In the genomic region with DNA sequence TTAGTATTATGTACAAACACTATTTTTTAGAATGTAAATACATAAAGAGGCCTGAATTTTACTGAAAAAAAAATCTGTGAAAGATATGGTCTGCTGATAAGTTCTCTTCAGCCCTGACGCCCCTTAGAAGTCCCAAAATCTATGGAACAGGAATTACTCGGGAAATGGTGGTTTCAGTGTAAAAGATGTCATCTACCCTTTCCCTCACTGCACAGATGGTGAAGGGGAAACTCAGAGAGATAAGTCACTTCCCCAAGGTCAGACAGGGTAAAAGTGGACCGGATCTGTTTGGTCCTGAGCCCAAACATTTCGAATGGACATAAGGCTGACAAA, we compare ENCODE assay signal across 8 cellular contexts. TPM values are rescaled to one million over a fixed set of nuclear protein-coding genes. Genes with fewer than 3 reads are reported as not detected.
DNase-seq lines count a peak whose midpoint lies in the region; ATAC-seq, FAIRE-seq and TF ChIP-seq lines count a peak whose summit lies in the region.

No MANE protein-coding gene starts in this region.

- H3K4me3 Mint-ChIP-seq in activated CD4-positive, alpha-beta T cell treated with anti-CD3 and anti-CD28 coated beads, Interleukin-2, amount 10 ng/mL, durations not matched to agents 24 days and 14 days: peak overlapping the region; percentile 98

- H2AFZ ChIP-seq in MM.1S (ENCODE audit: low read length) (peak overlapping the region; percentile 50), fibroblast of lung (ENCODE audit: low read length) (peak overlapping the region; percentile 100)

- H3K27me3 Mint-ChIP-seq in activated CD4-positive, alpha-beta T cell treated with anti-CD3 and anti-CD28 coated beads, Interleukin-2, amount 10 ng/mL, durations not matched to agents 24 days and 14 days: no peaks in the 10 kb centered on the region

- intact Hi-C loops in activated CD4-positive, alpha-beta T cell treated with anti-CD3 and anti-CD28 coated beads, Interleukin-2, amount 10 ng/mL, durations not matched to agents 24 days and 14 days (cut with micrococcal nuclease): loop anchor here (1.0 to 2.0 kb wide), 6 partner anchors 62 to 1118 kb away; a partner anchor contains a TSS

- H3K9ac ChIP-seq in MM.1S (ENCODE audit: low read length): peak overlapping the region; percentile 11; the same call in 1 of the 2 replicates
- peak overlapping the region; percentile 54 for H3K9ac ChIP-seq in fibroblast of lung (ENCODE audit: insufficient read depth, low read length)
- H3K9ac ChIP-seq in subcutaneous abdominal adipose tissue (ENCODE audit: low read length in 5 of 5): peak overlapping the region in 1 of 5 donors; percentile 21

- no peak for ATAC-seq in GM18858 (IDR thresholded peaks at IDR 0.05; ENCODE audit: unreplicated experiment)

- H3K79me2 ChIP-seq in MM.1S (ENCODE audit: low read length) (peaks cover 40% of the 10 kb centered on the region), fibroblast of lung (ENCODE audit: control insufficient read depth, insufficient read depth, low read length) (peaks cover 7% of the 10 kb centered on the region)

- H3K4me1 ChIP-seq in MM.1S (ENCODE audit: low read length) (peaks cover 8% of the 10 kb centered on the region), fibroblast of lung (ENCODE audit: control insufficient read depth, extremely low read depth, insufficient read depth, low read length) (peaks cover 5% of the 10 kb centered on the region), subcutaneous abdominal adipose tissue (ENCODE audit: control insufficient read depth in 5 of 5, insufficient read depth in 5 of 5, low read length in 5 of 5) (peaks cover 0 to 14% (median 13%) of the 10 kb centered on the region in 5 donors), small intestine (ENCODE audit: control insufficient read depth in 2 of 2, insufficient read depth in 1 of 2, low read depth in 1 of 2, low read length in 1 of 2) (no peaks in the 10 kb centered on the region)

- 1 to 2% (median 1%) methylated on average over 4 of the region's 4 CpGs for WGBS in small intestine, 3 donors

- H3K9me2 ChIP-seq in MM.1S (replicated peaks; ENCODE audit: insufficient read depth, low read length): no peaks in the 10 kb centered on the region

- H3K27ac Mint-ChIP-seq in activated CD4-positive, alpha-beta T cell treated with anti-CD3 and anti-CD28 coated beads, Interleukin-2, amount 10 ng/mL, durations not matched to agents 24 days and 14 days: peak overlapping the region; percentile 89

- H4K20me1 ChIP-seq in MM.1S (ENCODE audit: insufficient read depth, low read length): no peaks in the 10 kb centered on the region
- no peaks in the 10 kb centered on the region for H4K20me1 ChIP-seq in fibroblast of lung (ENCODE audit: control insufficient read depth, extremely low read depth, insufficient read depth, low read length)

- H3K36me3 ChIP-seq in MM.1S (replicated peaks; ENCODE audit: insufficient read depth, low read length): peaks cover 4% of the 10 kb centered on the region; the same call in 1 of the 2 replicates
- no peaks in the 10 kb centered on the region for H3K36me3 ChIP-seq in fibroblast of lung (ENCODE audit: control insufficient read depth, insufficient read depth, low read length)
- H3K36me3 ChIP-seq in subcutaneous abdominal adipose tissue (ENCODE audit: control insufficient read depth in 5 of 5, insufficient read depth in 5 of 5, low read length in 5 of 5): no peaks in the 10 kb centered on the region
- no peaks in the 10 kb centered on the region for H3K36me3 ChIP-seq in small intestine (ENCODE audit: control insufficient read depth in 2 of 2, insufficient read depth in 2 of 2, low read length in 2 of 2)

- H3K9me3 Mint-ChIP-seq in activated CD4-positive, alpha-beta T cell treated with anti-CD3 and anti-CD28 coated beads, Interleukin-2, amount 10 ng/mL, durations not matched to agents 24 days and 14 days: no peaks in the 10 kb centered on the region

- no peak overlapping the region for H3K27ac ChIP-seq in MM.1S (ENCODE audit: low read length)
- peak overlapping the region; percentile 59 for H3K27ac ChIP-seq in fibroblast of lung (ENCODE audit: insufficient read depth, low read length)
- H3K27ac ChIP-seq in subcutaneous abdominal adipose tissue (ENCODE audit: low read depth, low read length): no peak overlapping the region
- peak overlapping the region in 1 of 2 donors; percentile 17 for H3K27ac ChIP-seq in small intestine (ENCODE audit: low read depth in 1 of 2, low read length in 1 of 2)

- TF ChIP-seq CTCF in MM.1S (IDR thresholded peaks at IDR 0.05; ENCODE audit: low read length): no peak
- no peak for TF ChIP-seq CTCF in fibroblast of lung (conservative IDR thresholded peaks at IDR 0.05 in 1 of 2, IDR thresholded peaks at IDR 0.05 in 1 of 2; ENCODE audit: low read depth in 1 of 2, low read length in 2 of 2)

- H3K9me3 ChIP-seq in MM.1S (replicated peaks; ENCODE audit: insufficient read depth, low read length): no peaks in the 10 kb centered on the region
- no peaks in the 10 kb centered on the region for H3K9me3 ChIP-seq in fibroblast of lung (ENCODE audit: control insufficient read depth, insufficient read depth, low read depth, low read length)
- no peaks in the 10 kb centered on the region for H3K9me3 ChIP-seq in subcutaneous abdominal adipose tissue (ENCODE audit: control insufficient read depth in 5 of 5, low read length in 5 of 5)
- H3K9me3 ChIP-seq in small intestine (ENCODE audit: control insufficient read depth, low read depth): no peaks in the 10 kb centered on the region

- H3K36me3 Mint-ChIP-seq in activated CD4-positive, alpha-beta T cell treated with anti-CD3 and anti-CD28 coated beads, Interleukin-2, amount 10 ng/mL, durations not matched to agents 24 days and 14 days (ENCODE audit: low read depth): peaks cover 25% of the 10 kb centered on the region

- peak overlapping the region; percentile 41 for H3K4me2 ChIP-seq in MM.1S (ENCODE audit: low read depth, low read length)
- peak overlapping the region; percentile 99 for H3K4me2 ChIP-seq in fibroblast of lung (ENCODE audit: extremely low read depth, insufficient read depth, low read length)

- FAIRE-seq in small intestine (lab: Jason Lieb, UNC): no peak

- H3K27me3 ChIP-seq in MM.1S (replicated peaks; ENCODE audit: insufficient read depth, low read length) (no peaks in the 10 kb centered on the region), fibroblast of lung (ENCODE audit: control insufficient read depth, insufficient read depth, low read length) (no peaks in the 10 kb centered on the region), subcutaneous abdominal adipose tissue (ENCODE audit: control insufficient read depth in 5 of 5, insufficient read depth in 4 of 5, low read length in 5 of 5) (peaks cover 0 to 3% (median 0%) of the 10 kb centered on the region in 5 donors), small intestine (ENCODE audit: control insufficient read depth in 2 of 2, insufficient read depth in 2 of 2, low read length in 2 of 2) (no peaks in the 10 kb centered on the region)

- no peak for DNase-seq in activated CD4-positive, alpha-beta T cell treated with anti-CD3 and anti-CD28 coated beads, Interleukin-2, amount 10 ng/mL, durations not matched to agents 24 days and 14 days
- DNase-seq in activated CD4-positive, alpha-beta T cell treated with anti-CD3 and anti-CD28 coated beads for 48 hours: no peak
- DNase-seq in MM.1S: no peak
- no peak for DNase-seq in fibroblast of lung (ENCODE audit: low read depth in 2 of 2)
- no peak for DNase-seq in small intestine
- DNase-seq in DMS 273 (lab: John Stamatoyannopoulos, UW; ENCODE audit: unreplicated experiment): no peak

- peaks cover 25% of the 10 kb centered on the region for H3K4me1 Mint-ChIP-seq in activated CD4-positive, alpha-beta T cell treated with anti-CD3 and anti-CD28 coated beads, Interleukin-2, amount 10 ng/mL, durations not matched to agents 24 days and 14 days

- H3K4me3 ChIP-seq in MM.1S (ENCODE audit: low read length) (peak overlapping the region; percentile 80), fibroblast of lung (replicated peaks in 1 of 4; ENCODE audit: control extremely low read depth in 1 of 4, insufficient read depth in 1 of 4, low read depth in 3 of 4, low read length in 4 of 4) (peak overlapping the region; percentile 59 to 72 (median 69)), subcutaneous abdominal adipose tissue (ENCODE audit: low read depth in 1 of 5, low read length in 5 of 5) (peak overlapping the region; percentile 31 to 68 (median 52)), small intestine (ENCODE audit: low read depth in 1 of 2, low read length in 2 of 2) (peak overlapping the region in 1 of 2 donors; percentile 7)

- H3F3A ChIP-seq in MM.1S (ENCODE audit: insufficient read depth, low read length): no peaks in the 10 kb centered on the region

RNA-seq across cellular contexts. Expression of a gene that starts 0.5 kb away (rescaled TPM):
- total RNA-seq in activated CD4-positive, alpha-beta T cell treated with anti-CD3 and anti-CD28 coated beads, Interleukin-2, amount 10 ng/mL, durations not matched to agents 24 days and 14 days: 107 and 112 TPM in 2 replicates
- total RNA-seq in fibroblast of lung: 0.51 and 0.83 TPM in 2 replicates
- polyA plus RNA-seq in fibroblast of lung (3.1 and 10.4 TPM in 2 replicates), small intestine (1 to 10 TPM in 1 of 3 donors, under 1 TPM in 1, not detected in 1; 0.22 to 1.9 TPM)
- 3.4 and 8.6 TPM in 2 replicates for polyA plus RNA-seq in fibroblast of lung (2012)
- 4.0 and 6.7 TPM in 2 replicates for polyA minus RNA-seq in fibroblast of lung (ENCODE audit: low replicate concordance)

Comparison
In these comparisons a context has a peak if more than half of its experiments do, and no peak if none do; other contexts are left out.
1. RNA of a gene that starts 0.5 kb away (total RNA-seq): 107 to 112 TPM in activated CD4-positive, alpha-beta T cell treated with anti-CD3 and anti-CD28 coated beads, Interleukin-2, amount 10 ng/mL, durations not matched to agents 24 days and 14 days; 0.51 to 0.83 TPM in fibroblast of lung; every median in the first group is over 10 times any median in the second.